8 cellular contexts compared by ENCODE assay signal in genomic region chr1:154971341-154971998, GRCh38. TPM values are rescaled to one million over a fixed set of nuclear protein-coding genes. Genes with fewer than 3 reads are reported as not detected.
DNase-seq lines count a peak whose midpoint lies in the region; ATAC-seq and TF ChIP-seq lines count a peak whose summit lies in the region.

No MANE protein-coding gene starts in this region.

- peaks cover 29% of the 10 kb centered on the region for H3K4me1 ChIP-seq in HUES64 (ENCODE audit: insufficient read depth, low read length)
- peaks cover 26% of the 10 kb centered on the region for H3K4me1 ChIP-seq in mesodermal cell (ENCODE audit: control insufficient read depth, insufficient read depth, low read length, poor library complexity, severe bottlenecking)

- H3K27me3 ChIP-seq in HUES64 (ENCODE audit: insufficient read depth, low read length) (no peaks in the 10 kb centered on the region), brain microvascular endothelial cell (replicated peaks) (no peaks in the 10 kb centered on the region)

- H3K9ac ChIP-seq in HUES64 (ENCODE audit: low read depth, low read length): peak overlapping the region; percentile 73

- H3K36me3 ChIP-seq in HUES64 (ENCODE audit: insufficient read depth, low read length) (peaks cover 20% of the 10 kb centered on the region), brain microvascular endothelial cell (replicated peaks) (peaks cover 20% of the 10 kb centered on the region), mesodermal cell (ENCODE audit: control insufficient read depth, insufficient read depth, low read length) (peaks cover 41% of the 10 kb centered on the region)

- peak; percentile 56 for DNase-seq in brain microvascular endothelial cell
- no peak for DNase-seq in NCI-H1436 treated with DMSO at 0.1 percent for 48 hours (lab: John Stamatoyannopoulos, UW)
- DNase-seq in stimulated activated CD4-positive, alpha-beta T cell treated with anti-CD3 and anti-CD28 coated beads, Interleukin-2, amount 100 ng/mL, for 24 hours: no peak

- 60% methylated on average over 10 of the region's 10 CpGs for WGBS in HUES64
- 60 to 72% methylated on average over 4 to 10 of the region's 10 CpGs for WGBS in mesodermal cell (ENCODE audit: insufficient coverage in 2 of 2), 2 experiments

- ATAC-seq in HG02571 (IDR thresholded peaks at IDR 0.05; ENCODE audit: unreplicated experiment): no peak
- ATAC-seq in HG03196 (IDR thresholded peaks at IDR 0.05; ENCODE audit: unreplicated experiment): no peak

- peak overlapping the region; percentile 98 for H3K27ac ChIP-seq in 22Rv1
- H3K27ac ChIP-seq in HUES64 (ENCODE audit: low read depth, low read length): peak overlapping the region; percentile 100
- H3K27ac ChIP-seq in brain microvascular endothelial cell: peak overlapping the region; percentile 96
- peak overlapping the region; percentile 100 for H3K27ac ChIP-seq in mesodermal cell (ENCODE audit: low read depth, low read length, severe bottlenecking)

- in situ Hi-C loops in brain microvascular endothelial cell (cut with HindIII; ENCODE audit: low pct_ligation_motif_present, low sequenced_read_pairs): no loop called here

- H3K4me3 ChIP-seq in HUES64 (ENCODE audit: low read length): peak overlapping the region; percentile 71
- peak overlapping the region; percentile 74 for H3K4me3 ChIP-seq in brain microvascular endothelial cell (ENCODE audit: low read depth, low read length)
- peak overlapping the region; percentile 69 for H3K4me3 ChIP-seq in mesodermal cell (ENCODE audit: extremely low read depth, insufficient read depth, low read length, poor library complexity, severe bottlenecking)

- H3K9me3 ChIP-seq in HUES64 (ENCODE audit: insufficient read depth, low read depth, low read length) (no peaks in the 10 kb centered on the region), mesodermal cell (ENCODE audit: control insufficient read depth, low read length) (no peaks in the 10 kb centered on the region)

- TF ChIP-seq CTCF in 22Rv1 (IDR thresholded peaks at IDR 0.05): no peak
- TF ChIP-seq CTCF in brain microvascular endothelial cell (IDR thresholded peaks at IDR 0.05; ENCODE audit: low read depth, low read length, missing control alignments): no peak

RNA-seq across cellular contexts. Expression of gene SHC1, which starts 0.9 kb away (rescaled TPM):
- polyA plus RNA-seq in HUES64 (2013, experiment 1 of 2): 119 TPM
- 133 TPM for polyA plus RNA-seq in HUES64 (2013, experiment 2 of 2)
- polyA plus RNA-seq in mesodermal cell (2013, experiment 1 of 2): 288 TPM
- polyA plus RNA-seq in mesodermal cell (2013, experiment 2 of 2): 227 TPM

RNA-seq across cellular contexts. Expression of gene CKS1B, which starts 3.0 kb away (rescaled TPM):
- 351 TPM for polyA plus RNA-seq in HUES64 (2013, experiment 1 of 2)
- polyA plus RNA-seq in HUES64 (2013, experiment 2 of 2): 391 TPM
- polyA plus RNA-seq in mesodermal cell (2013, experiment 1 of 2): 298 TPM
- polyA plus RNA-seq in mesodermal cell (2013, experiment 2 of 2): 280 TPM

RNA-seq across cellular contexts. Expression of gene PYGO2, which starts 9.9 kb away (rescaled TPM):
- 25.9 TPM for polyA plus RNA-seq in HUES64 (2013, experiment 1 of 2)
- 29.4 TPM for polyA plus RNA-seq in HUES64 (2013, experiment 2 of 2)
- polyA plus RNA-seq in mesodermal cell (2013, experiment 1 of 2): 24.8 TPM
- 21.1 TPM for polyA plus RNA-seq in mesodermal cell (2013, experiment 2 of 2)

RNA-seq across cellular contexts. Expression of gene FLAD1, which starts 11.7 kb away (rescaled TPM):
- polyA plus RNA-seq in HUES64 (2013, experiment 1 of 2): 58.3 TPM
- 49.8 TPM for polyA plus RNA-seq in HUES64 (2013, experiment 2 of 2)
- 31.7 TPM for polyA plus RNA-seq in mesodermal cell (2013, experiment 1 of 2)
- 28.5 TPM for polyA plus RNA-seq in mesodermal cell (2013, experiment 2 of 2)

RNA-seq across cellular contexts. Expression of gene PBXIP1, which starts 15.6 kb away (rescaled TPM):
- 13.2 TPM for polyA plus RNA-seq in HUES64 (2013, experiment 1 of 2)
- polyA plus RNA-seq in HUES64 (2013, experiment 2 of 2): 18.5 TPM
- 62.4 TPM for polyA plus RNA-seq in mesodermal cell (2013, experiment 1 of 2)
- polyA plus RNA-seq in mesodermal cell (2013, experiment 2 of 2): 52.6 TPM
